Comparison of ENCODE assay signal across 17 cellular contexts in the genomic region with DNA sequence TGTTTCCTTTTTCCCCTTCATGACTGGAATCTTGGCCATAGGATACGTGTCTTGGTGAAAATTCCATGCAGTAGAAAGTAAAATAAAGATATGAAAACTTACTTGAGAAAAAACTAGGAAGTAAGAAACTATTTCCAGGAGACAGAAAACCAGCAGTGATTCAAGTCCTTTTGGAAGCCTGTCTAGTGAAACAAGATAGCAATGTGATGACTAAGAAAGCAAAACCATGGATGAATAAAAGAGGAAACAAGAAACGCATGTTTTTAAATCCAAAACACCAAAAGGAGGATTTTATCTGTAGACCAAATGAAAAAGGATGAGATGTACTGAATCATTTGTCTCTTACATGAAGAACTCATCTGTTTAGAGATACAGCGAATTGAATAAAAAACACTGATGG.
DNase-seq lines count a peak whose midpoint lies in the region; ATAC-seq and TF ChIP-seq lines count a peak whose summit lies in the region.
"Had no signal": no experiment of that assay in that cellular context is flagged by ENCODE, and none has a peak within 500 bp of the region (broad histone marks: within the 10 kb centered on the region; RNA-seq: fewer than 3 reads in every experiment).

No MANE protein-coding gene starts in this region.

- peaks cover 5% of the 10 kb centered on the region; the same call in 1 of the 2 replicates for H3K4me1 ChIP-seq in PC-3 (ENCODE audit: insufficient read depth, low read length)
- H3K4me1 ChIP-seq: SJCRH30 had no signal

- H3K27ac Mint-ChIP-seq in HFFc6: no peak overlapping the region; the same call in 1 of the 2 replicates
- H3K27ac Mint-ChIP-seq: CD8-positive, alpha-beta T cell had no signal

- H3K4me2 ChIP-seq in PC-3 (ENCODE audit: low read length): no peak overlapping the region
- H3K4me2 ChIP-seq: BLaER1 treated with 17β-estradiol and CSF1 and Interleukin-3, amounts not matched to agents 10 nM and 100 nM had no signal

- no peaks in the 10 kb centered on the region for H3K27me3 Mint-ChIP-seq in HFFc6 (ENCODE audit: insufficient read depth)

- no peaks in the 10 kb centered on the region for H3K9me2 ChIP-seq in PC-3 (replicated peaks; ENCODE audit: low read length)

- no peaks in the 10 kb centered on the region for H3K36me3 ChIP-seq in PC-3 (ENCODE audit: low read depth, low read length)
- H3K36me3 ChIP-seq: BLaER1 treated with 17β-estradiol and CSF1 and Interleukin-3, amounts not matched to agents 10 nM and 100 nM; SJCRH30 had no signal

- no peaks in the 10 kb centered on the region for H3F3A ChIP-seq in PC-3 (ENCODE audit: low read length, unreplicated experiment)

- BruUV-seq in PC-3 (replicated peaks; lab: Mats Ljungman, UMichigan): no TSS peak

- no peak overlapping the region for H3K4me3 ChIP-seq in PC-3 (ENCODE audit: low read length)
- H3K4me3 ChIP-seq in fibroblast of mammary gland (ENCODE audit: control insufficient read depth, low read depth, low read length): no peak overlapping the region
- no peak overlapping the region for H3K4me3 ChIP-seq in skeletal muscle cell (ENCODE audit: low read depth, low read length)
- H3K4me3 ChIP-seq: BLaER1 treated with 17β-estradiol and CSF1 and Interleukin-3, amounts not matched to agents 10 nM and 100 nM; SJCRH30 had no signal

- ATAC-seq in PC-3 (no peak), GM18511 (IDR thresholded peaks at IDR 0.05; ENCODE audit: unreplicated experiment) (no peak)
- ATAC-seq: CD8-positive, alpha-beta T cell; HepG2 had no signal

- CTCF ChIA-PET in PC-3 (lab: Charles Lee): no interaction called here

- POLR2A ChIA-PET in PC-3 (lab: Charles Lee; ENCODE audit: unreplicated experiment): no interaction called here

- H3K4me1 Mint-ChIP-seq in HFFc6 (ENCODE audit: low read depth): no peaks in the 10 kb centered on the region; the same call in 1 of the 2 replicates

- peak overlapping the region; percentile 11; the same call in 1 of the 2 replicates for H3K4me3 Mint-ChIP-seq in HFFc6
- H3K4me3 Mint-ChIP-seq: CD8-positive, alpha-beta T cell had no signal

- H3K27me3 ChIP-seq in PC-3 (ENCODE audit: low read length): no peaks in the 10 kb centered on the region
- H3K27me3 ChIP-seq: BLaER1 treated with 17β-estradiol and CSF1 and Interleukin-3, amounts not matched to agents 10 nM and 100 nM; SJCRH30 had no signal

- H3K9ac ChIP-seq in PC-3 (ENCODE audit: low read length): no peak overlapping the region
- H3K9ac ChIP-seq: BLaER1 treated with 17β-estradiol and CSF1 and Interleukin-3, amounts not matched to agents 10 nM and 100 nM had no signal

- no peaks in the 10 kb centered on the region for H3K79me2 ChIP-seq in PC-3 (ENCODE audit: low read length)

- no peak overlapping the region for H3K27ac ChIP-seq in PC-3 (ENCODE audit: low read length)
- H3K27ac ChIP-seq: BLaER1 treated with 17β-estradiol and CSF1 and Interleukin-3, amounts not matched to agents 10 nM and 100 nM; SJCRH30 had no signal

- H2AFZ ChIP-seq in PC-3 (ENCODE audit: low read length): peak overlapping the region; percentile 61

- no peaks in the 10 kb centered on the region for H3K9me3 ChIP-seq in PC-3 (ENCODE audit: low read length)
- H3K9me3 ChIP-seq: BLaER1 treated with 17β-estradiol and CSF1 and Interleukin-3, amounts not matched to agents 10 nM and 100 nM; SJCRH30 had no signal

- no peaks in the 10 kb centered on the region for H4K20me1 ChIP-seq in PC-3 (ENCODE audit: low read length)
- H4K20me1 ChIP-seq: BLaER1 treated with 17β-estradiol and CSF1 and Interleukin-3, amounts not matched to agents 10 nM and 100 nM had no signal

- TF ChIP-seq CTCF in HFFc6 (IDR thresholded peaks at IDR 0.05) (no peak), PC-3 (conservative IDR thresholded peaks at IDR 0.05; ENCODE audit: low read depth, low read length) (no peak), fibroblast of mammary gland (conservative IDR thresholded peaks at IDR 0.05; ENCODE audit: control insufficient read depth, insufficient read depth, low read depth, low read length) (no peak)

- no peak for DNase-seq in HFFc6
- peak; percentile 12 for DNase-seq in PC-3
- DNase-seq in fibroblast of mammary gland (ENCODE audit: low read depth): peak; percentile 4
- peak; percentile 12 for DNase-seq in skeletal muscle cell (ENCODE audit: low read depth)
- no peak for DNase-seq in NOMO-1 (lab: John Stamatoyannopoulos, UW; ENCODE audit: unreplicated experiment in 2 of 2)
- no peak for DNase-seq in DMS53 treated with DMSO at 0.1 percent for 48 hours (lab: John Stamatoyannopoulos, UW; ENCODE audit: unreplicated experiment)
- DNase-seq: Calu3; CD8-positive, alpha-beta T cell; KBM-7; NCI-H1417; NCI-H187 treated with DMSO at 0.1 percent for 48 hours; NCI-H226; NCI-H524 treated with DMSO at 0.1 percent for 48 hours; SJCRH30 had no signal

- intact Hi-C loops in PC-3 (cut with micrococcal nuclease): no loop called here

- no peaks in the 10 kb centered on the region for H3K36me3 Mint-ChIP-seq in HFFc6 (ENCODE audit: low read depth)
- H3K36me3 Mint-ChIP-seq: CD8-positive, alpha-beta T cell had no signal

- peaks cover 36% of the 10 kb centered on the region for H3K9me3 Mint-ChIP-seq in HFFc6
- H3K9me3 Mint-ChIP-seq: CD8-positive, alpha-beta T cell had no signal

Comparison
In these comparisons a context has a peak if more than half of its experiments do, and no peak if none do; other contexts are left out.
1. DNase-seq: peak in PC-3 (single experiment), fibroblast of mammary gland (single experiment) and skeletal muscle cell (single experiment); none in HFFc6 (single experiment), NOMO-1 (0 of 2) and DMS53 treated with DMSO at 0.1 percent for 48 hours (single experiment).